Comparison of ENCODE assay signal across 17 cellular contexts in genomic region chr6:63734923-63735322, GRCh38.
A peak's percentile ranks its signal among the peaks of the same experiment; 100 is the strongest.
DNase-seq lines count a peak whose midpoint lies in the region; TF ChIP-seq lines count a peak whose summit lies in the region.
"Had no signal": no experiment of that assay in that cellular context is flagged by ENCODE, and none has a peak within 500 bp of the region (broad histone marks: within the 10 kb centered on the region; RNA-seq: fewer than 3 reads in every experiment).

No MANE protein-coding gene starts in this region.

- CTCF ChIA-PET in mammary epithelial cell (lab: Charles Lee; ENCODE audit: low non-redundant PET) = no interaction called here
- CTCF ChIA-PET in RWPE1 (lab: Yijun Ruan, JAX) = interaction anchor here (0.6 kb wide), 1 partner anchor 399 kb away, joined by 3 read pairs; no protein-coding TSS in a partner anchor

- H3K4me1 ChIP-seq in mammary epithelial cell (ENCODE audit: insufficient read depth, low read length) = peaks cover 26% of the 10 kb centered on the region
- no peaks in the 10 kb centered on the region for H3K4me1 ChIP-seq in breast epithelium
- no peaks in the 10 kb centered on the region for H3K4me1 ChIP-seq in effector memory CD4-positive, alpha-beta T cell (ENCODE audit: control insufficient read depth, insufficient read depth, low read length, poor library complexity, severe bottlenecking)
- H3K4me1 ChIP-seq: BLaER1 had no signal

- in situ Hi-C loops in mammary epithelial cell (cut with MboI; ENCODE audit: low sequenced_read_pairs in 2 of 2) = no loop called here

- H3K27me3 ChIP-seq in mammary epithelial cell (ENCODE audit: insufficient read depth, low read length) (no peaks in the 10 kb centered on the region), breast epithelium (no peaks in the 10 kb centered on the region)
- H3K27me3 ChIP-seq in effector memory CD4-positive, alpha-beta T cell (replicated peaks; ENCODE audit: control insufficient read depth, insufficient read depth, low read length, poor library complexity, severe bottlenecking) = no peaks in the 10 kb centered on the region
- H3K27me3 ChIP-seq: BLaER1 had no signal

- H3K27ac ChIP-seq in mammary epithelial cell (ENCODE audit: insufficient read depth, low read depth, low read length) (no peak overlapping the region), breast epithelium (no peak overlapping the region), RWPE1 (no peak overlapping the region)
- H3K27ac ChIP-seq in effector memory CD4-positive, alpha-beta T cell (ENCODE audit: insufficient read depth, low read length, poor library complexity, severe bottlenecking) = no peak overlapping the region
- H3K27ac ChIP-seq: BLaER1 had no signal

- H3K79me2 ChIP-seq in mammary epithelial cell (ENCODE audit: insufficient read depth, low read length) = no peaks in the 10 kb centered on the region

- dilution Hi-C loops in mammary epithelial cell (cut with HindIII; ENCODE audit: low sequenced_read_pairs) = no loop called here

- no peak overlapping the region for H2AFZ ChIP-seq in mammary epithelial cell (ENCODE audit: low read depth, low read length)
- H2AFZ ChIP-seq: GM23338 had no signal

- no peak overlapping the region for H3K4me3 ChIP-seq in mammary epithelial cell (replicated peaks in 1 of 3; ENCODE audit: insufficient read depth in 1 of 3, low read depth in 2 of 3, low read length in 3 of 3)
- H3K4me3 ChIP-seq in breast epithelium = no peak overlapping the region
- no peak overlapping the region for H3K4me3 ChIP-seq in epithelial cell of esophagus (ENCODE audit: low read length)
- no peak overlapping the region for H3K4me3 ChIP-seq in effector memory CD4-positive, alpha-beta T cell (ENCODE audit: insufficient read depth, low read depth, low read length, poor library complexity, severe bottlenecking)
- H3K4me3 ChIP-seq: BLaER1, GM23338, K562 had no signal

- no peak overlapping the region for H3K9ac ChIP-seq in mammary epithelial cell (ENCODE audit: insufficient read depth, low read length)
- H3K9ac ChIP-seq: BLaER1 had no signal

- TF ChIP-seq CTCF in mammary epithelial cell (conservative IDR thresholded peaks at IDR 0.05 in 1 of 2, IDR thresholded peaks at IDR 0.05 in 1 of 2; ENCODE audit: extremely low read depth in 1 of 2, insufficient read depth in 1 of 2, low read depth in 1 of 2, low read length in 2 of 2) (no peak), breast epithelium (IDR thresholded peaks at IDR 0.05) (no peak), RWPE1 (conservative IDR thresholded peaks at IDR 0.05; ENCODE audit: low read depth) (no peak), epithelial cell of esophagus (IDR thresholded peaks at IDR 0.05; ENCODE audit: insufficient read depth, low read depth, low read length, missing control alignments) (no peak)

- BruUV-seq in mammary epithelial cell (replicated peaks; lab: Mats Ljungman, UMichigan) = no TSS peak

- TF ChIP-seq POLR2A in breast epithelium (IDR thresholded peaks at IDR 0.05) = no peak

- H3K9me3 ChIP-seq in mammary epithelial cell (replicated peaks; ENCODE audit: insufficient read depth, low read length) (no peaks in the 10 kb centered on the region), breast epithelium (no peaks in the 10 kb centered on the region)
- no peaks in the 10 kb centered on the region for H3K9me3 ChIP-seq in effector memory CD4-positive, alpha-beta T cell (ENCODE audit: control insufficient read depth, low read length)

- H3K4me2 ChIP-seq in mammary epithelial cell (ENCODE audit: insufficient read depth, low read depth, low read length) = no peak overlapping the region
- H3K4me2 ChIP-seq: BLaER1, GM23338 had no signal

- DNase-seq in mammary epithelial cell (peak; percentile 19), breast epithelium (ENCODE audit: low spot score in 2 of 2) (no peak), RWPE1 (ENCODE audit: low spot score) (peak; percentile 20), epithelial cell of esophagus (ENCODE audit: low read depth) (peak; percentile 75), NCI-H345 treated with DMSO at 0.1 percent for 48 hours (lab: John Stamatoyannopoulos, UW; ENCODE audit: unreplicated experiment) (no peak), NCI-H345 (lab: John Stamatoyannopoulos, UW) (no peak)
- no peak for DNase-seq in effector memory CD4-positive, alpha-beta T cell
- DNase-seq: 8988T; Calu3; CD4-positive, alpha-beta memory T cell; GDM1; H7; HFFc6; IMR-90 had no signal

- 53% methylated on average over 3 of the region's 3 CpGs for WGBS in mammary epithelial cell (ENCODE audit: low coverage, missing lambda C conversion rate)

- no peaks in the 10 kb centered on the region for H4K20me1 ChIP-seq in mammary epithelial cell (ENCODE audit: insufficient read depth, low read length)
- H4K20me1 ChIP-seq: BLaER1 had no signal

- POLR2A ChIA-PET in RWPE1 (lab: Yijun Ruan, JAX; ENCODE audit: low non-redundant PET) = no interaction called here

- intact Hi-C loops in mammary epithelial cell (cut with micrococcal nuclease) (no loop called here), breast epithelium (cut with DNase I; ENCODE audit: low total_unique reads) (no loop called here)

- H3K36me3 ChIP-seq in mammary epithelial cell (ENCODE audit: insufficient read depth, low read length) (no peaks in the 10 kb centered on the region), breast epithelium (no peaks in the 10 kb centered on the region)
- no peaks in the 10 kb centered on the region for H3K36me3 ChIP-seq in effector memory CD4-positive, alpha-beta T cell (ENCODE audit: control insufficient read depth, insufficient read depth, low read length)
- H3K36me3 ChIP-seq: BLaER1 had no signal

Comparison
In these comparisons a context has a peak if more than half of its experiments do, and no peak if none do; other contexts are left out.
1. DNase-seq: peak in mammary epithelial cell (single experiment), RWPE1 (single experiment) and epithelial cell of esophagus (single experiment); none in breast epithelium (0 of 2), NCI-H345 treated with DMSO at 0.1 percent for 48 hours (single experiment), effector memory CD4-positive, alpha-beta T cell (0 of 3) and NCI-H345 (single experiment).